In genomic region chr10:124941823-124942222, GRCh38 we compare ENCODE assay signal across 10 cellular contexts. TPM values are rescaled to one million over a fixed set of nuclear protein-coding genes. Genes with fewer than 3 reads are reported as not detected.
DNase-seq lines count a peak whose midpoint lies in the region; ATAC-seq and TF ChIP-seq lines count a peak whose summit lies in the region.
"Had no signal": no experiment of that assay in that cellular context is flagged by ENCODE, and none has a peak within 500 bp of the region (broad histone marks: within the 10 kb centered on the region; RNA-seq: fewer than 3 reads in every experiment).

Gene ZRANB1 (plus strand): TSS chr10:124942123. CDS start chr10:124942494, 371 bp downstream.

- H3K27me3 ChIP-seq in thyroid gland = no peaks in the 10 kb centered on the region

- intact Hi-C loops in activated CD4-positive, alpha-beta T cell treated with anti-CD3 and anti-CD28 coated beads, Interleukin-2, amount 10 ng/mL, durations not matched to agents 24 days and 14 days (cut with micrococcal nuclease) = no loop called here
- intact Hi-C loops in thyroid gland (cut with DNase I) = no loop called here

- H3K9me3 ChIP-seq in thyroid gland = no peaks in the 10 kb centered on the region

- no peaks in the 10 kb centered on the region for H3K27me3 Mint-ChIP-seq in activated CD4-positive, alpha-beta T cell treated with anti-CD3 and anti-CD28 coated beads, Interleukin-2, amount 10 ng/mL, durations not matched to agents 24 days and 14 days

- no peak for TF ChIP-seq POLR2A in thyroid gland (IDR thresholded peaks at IDR 0.05)

- no peak for TF ChIP-seq CTCF in thyroid gland (IDR thresholded peaks at IDR 0.05)

- 94 to 96% methylated on average over 4 of the region's 4 CpGs for WGBS in thyroid gland, 2 donors

- H3K4me1 ChIP-seq in thyroid gland = peaks cover 39 to 42% of the 10 kb centered on the region in 2 donors

- peaks cover 16% of the 10 kb centered on the region for H3K4me1 Mint-ChIP-seq in activated CD4-positive, alpha-beta T cell treated with anti-CD3 and anti-CD28 coated beads, Interleukin-2, amount 10 ng/mL, durations not matched to agents 24 days and 14 days

- no peaks in the 10 kb centered on the region for H3K36me3 ChIP-seq in thyroid gland

- no peak within 1 kb of the TSS for H3K27ac ChIP-seq in thyroid gland
- H3K27ac ChIP-seq: SK-N-MC had no signal

- no peak for DNase-seq in activated CD4-positive, alpha-beta T cell treated with anti-CD3 and anti-CD28 coated beads, Interleukin-2, amount 10 ng/mL, durations not matched to agents 24 days and 14 days
- no peak for DNase-seq in activated CD4-positive, alpha-beta T cell treated with anti-CD3 and anti-CD28 coated beads, Interleukin-2, amount 50 U/mL, for 48 hours
- DNase-seq in dermis microvascular lymphatic vessel endothelial cell (ENCODE audit: low read depth in 2 of 2) (no peak), mesenteric fat pad (ENCODE audit: low spot score) (no peak), thyroid gland (no peak), NK-92 (lab: John Stamatoyannopoulos, UW; ENCODE audit: unreplicated experiment) (no peak), nucleus accumbens (lab: John Stamatoyannopoulos, UW) (no peak)
- DNase-seq: ACHN had no signal

- H3K4me3 Mint-ChIP-seq in activated CD4-positive, alpha-beta T cell treated with anti-CD3 and anti-CD28 coated beads, Interleukin-2, amount 10 ng/mL, durations not matched to agents 24 days and 14 days = no peak within 1 kb of the TSS

- ATAC-seq in GM18498 (IDR thresholded peaks at IDR 0.05; ENCODE audit: unreplicated experiment) = no peak

- H3K27ac Mint-ChIP-seq in activated CD4-positive, alpha-beta T cell treated with anti-CD3 and anti-CD28 coated beads, Interleukin-2, amount 10 ng/mL, durations not matched to agents 24 days and 14 days = no peak within 1 kb of the TSS

- peaks cover 11% of the 10 kb centered on the region for H3K36me3 Mint-ChIP-seq in activated CD4-positive, alpha-beta T cell treated with anti-CD3 and anti-CD28 coated beads, Interleukin-2, amount 10 ng/mL, durations not matched to agents 24 days and 14 days (ENCODE audit: low read depth)

- no peaks in the 10 kb centered on the region for H3K9me3 Mint-ChIP-seq in activated CD4-positive, alpha-beta T cell treated with anti-CD3 and anti-CD28 coated beads, Interleukin-2, amount 10 ng/mL, durations not matched to agents 24 days and 14 days

- H3K4me3 ChIP-seq in thyroid gland (replicated peaks in 1 of 3) = no peak within 1 kb of the TSS
- H3K4me3 ChIP-seq: SK-N-MC had no signal

RNA-seq across cellular contexts. Expression of gene ZRANB1, which starts in this region (rescaled TPM):
- 14.9 and 15.5 TPM in 2 replicates for total RNA-seq in activated CD4-positive, alpha-beta T cell treated with anti-CD3 and anti-CD28 coated beads, Interleukin-2, amount 10 ng/mL, durations not matched to agents 24 days and 14 days
- total RNA-seq in dermis microvascular lymphatic vessel endothelial cell (15.1 and 19.7 TPM in 2 replicates), mesenteric fat pad (28.0 TPM), thyroid gland (10 to 100 TPM; 22.1 to 37.5 (median 25.0) TPM)
